14 cellular contexts compared by ENCODE assay signal in the genomic region with DNA sequence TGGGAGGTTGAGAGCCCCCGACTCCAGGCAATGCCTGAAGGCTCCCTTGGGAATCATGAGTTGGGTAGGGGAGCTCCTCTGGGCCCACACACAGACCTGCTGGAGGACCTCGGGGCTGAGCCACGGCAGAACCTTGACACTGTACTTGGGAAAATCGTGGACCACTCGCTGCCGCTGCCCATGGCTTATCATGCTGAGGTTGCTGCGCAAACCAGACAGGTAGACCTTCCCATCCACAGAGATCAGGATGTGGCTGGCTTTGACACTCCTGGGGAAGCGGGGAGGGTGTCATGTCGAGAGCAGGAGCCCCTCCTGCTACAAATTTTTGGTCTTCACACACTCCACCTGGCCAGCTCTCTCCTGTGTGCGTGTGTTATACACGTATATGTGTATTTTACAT. TPM values are rescaled to one million over a fixed set of nuclear protein-coding genes. Genes with fewer than 3 reads are reported as not detected.
A peak's percentile ranks its signal among the peaks of the same experiment; 100 is the strongest.
DNase-seq lines count a peak whose midpoint lies in the region; ATAC-seq and TF ChIP-seq lines count a peak whose summit lies in the region.
"Had no signal": no experiment of that assay in that cellular context is flagged by ENCODE, and none has a peak within 500 bp of the region (broad histone marks: within the 10 kb centered on the region; RNA-seq: fewer than 3 reads in every experiment).

No MANE protein-coding gene starts in this region.

- no peaks in the 10 kb centered on the region for H3K27me3 Mint-ChIP-seq in activated naive CD8-positive, alpha-beta T cell treated with anti-CD3 and anti-CD28 coated beads, Interleukin-2, amount 50 U/mL, for 24 hours

- intact Hi-C loops in spleen (cut with DNase I; ENCODE audit: low total_unique reads), result no loop called here

- peaks cover 26 to 77% (median 56%) of the 10 kb centered on the region in 6 donors for H3K4me1 ChIP-seq in spleen
- H3K4me1 ChIP-seq: SJSA1 had no signal

- no peak for TF ChIP-seq CTCF in spleen (IDR thresholded peaks at IDR 0.05 in 8 of 11, conservative IDR thresholded peaks at IDR 0.05 in 3 of 11)

- no peaks in the 10 kb centered on the region for H3K27me3 ChIP-seq in spleen (replicated peaks in 1 of 7)
- H3K27me3 ChIP-seq: SJSA1 had no signal

- no peak overlapping the region for H3K4me3 Mint-ChIP-seq in activated naive CD8-positive, alpha-beta T cell treated with anti-CD3 and anti-CD28 coated beads, Interleukin-2, amount 50 U/mL, for 24 hours
- H3K4me3 Mint-ChIP-seq: GM23338 had no signal

- no peak for ATAC-seq in activated naive CD8-positive, alpha-beta T cell treated with anti-CD3 and anti-CD28 coated beads, Interleukin-2, amount 50 U/mL, for 24 hours
- ATAC-seq in HG03457 (IDR thresholded peaks at IDR 0.05; ENCODE audit: unreplicated experiment), result no peak
- ATAC-seq: GM23338 had no signal

- TF ChIP-seq POLR2A in Raji (IDR thresholded peaks at IDR 0.05; ENCODE audit: insufficient read depth, low read depth, low read length) (0 out of 2 replicates have a peak, but pooled peaks have one; percentile 9), spleen (IDR thresholded peaks at IDR 0.05) (no peak)

- peak overlapping the region; percentile 60 for H3K27ac Mint-ChIP-seq in activated naive CD8-positive, alpha-beta T cell treated with anti-CD3 and anti-CD28 coated beads, Interleukin-2, amount 50 U/mL, for 24 hours
- H3K27ac Mint-ChIP-seq: GM23338 had no signal

- 77 to 92% (median 86%) methylated on average over 7 to 11 of the region's 11 CpGs for WGBS in spleen, 5 donors

- H3K36me3 ChIP-seq in spleen, result peaks cover 0 to 97% (median 45%) of the 10 kb centered on the region in 6 donors

- H3K4me1 Mint-ChIP-seq in activated naive CD8-positive, alpha-beta T cell treated with anti-CD3 and anti-CD28 coated beads, Interleukin-2, amount 50 U/mL, for 24 hours, result peaks cover 78% of the 10 kb centered on the region

- no peaks in the 10 kb centered on the region for H3K9me3 Mint-ChIP-seq in activated naive CD8-positive, alpha-beta T cell treated with anti-CD3 and anti-CD28 coated beads, Interleukin-2, amount 50 U/mL, for 24 hours
- H3K9me3 Mint-ChIP-seq: GM23338 had no signal

- H3K4me3 ChIP-seq in spleen, result peak overlapping the region in 1 of 8 donors; percentile 3
- H3K4me3 ChIP-seq: GM23338, SJSA1 had no signal

- peaks cover 36% of the 10 kb centered on the region for H3K36me3 Mint-ChIP-seq in activated naive CD8-positive, alpha-beta T cell treated with anti-CD3 and anti-CD28 coated beads, Interleukin-2, amount 50 U/mL, for 24 hours (ENCODE audit: low read depth)

- H3K27ac ChIP-seq in spleen, result peak overlapping the region; percentile 15 to 100 (median 56)
- H3K27ac ChIP-seq: SJSA1 had no signal

- H3K9me3 ChIP-seq in spleen, result no peaks in the 10 kb centered on the region
- H3K9me3 ChIP-seq: SJSA1 had no signal

- DNase-seq in activated T-cell treated with anti-CD3 and anti-CD28 coated beads, Interleukin-2, amount 50 U/mL, for 1 hour, result peak; percentile 37
- no peak for DNase-seq in activated T-cell treated with anti-CD3 and anti-CD28 coated beads for 4 hours
- no peak for DNase-seq in activated naive CD8-positive, alpha-beta T cell treated with anti-CD3 and anti-CD28 coated beads, Interleukin-2, amount 50 U/mL, for 24 hours
- no peak for DNase-seq in spleen
- no peak for DNase-seq in kidney glomerular epithelial cell (lab: John Stamatoyannopoulos, UW)
- no peak for DNase-seq in NCI-H1105 (lab: John Stamatoyannopoulos, UW)
- DNase-seq: anterior cingulate cortex; NCI-H526; stimulated activated CD4-positive, alpha-beta T cell treated with anti-CD3 and anti-CD28 coated beads, Interleukin-2, amount 100 ng/mL, for 48 hours; T-helper 9 cell had no signal

RNA-seq across cellular contexts. Expression of a gene that starts 7.2 kb away (rescaled TPM):
- 100 to 1,000 TPM; 211 to 381 (median 249) TPM for total RNA-seq in spleen
- polyA plus RNA-seq in spleen, result 100 to 1,000 TPM; 414 to 554 (median 480) TPM

RNA-seq across cellular contexts. Expression of a gene that starts 34.4 kb away (rescaled TPM):
- total RNA-seq in spleen, result 10 to 100 TPM; 43.9 to 72.0 (median 60.7) TPM
- polyA plus RNA-seq in spleen, result 10 to 100 TPM; 20.5 to 31.3 (median 26.6) TPM
